In the genomic region with DNA sequence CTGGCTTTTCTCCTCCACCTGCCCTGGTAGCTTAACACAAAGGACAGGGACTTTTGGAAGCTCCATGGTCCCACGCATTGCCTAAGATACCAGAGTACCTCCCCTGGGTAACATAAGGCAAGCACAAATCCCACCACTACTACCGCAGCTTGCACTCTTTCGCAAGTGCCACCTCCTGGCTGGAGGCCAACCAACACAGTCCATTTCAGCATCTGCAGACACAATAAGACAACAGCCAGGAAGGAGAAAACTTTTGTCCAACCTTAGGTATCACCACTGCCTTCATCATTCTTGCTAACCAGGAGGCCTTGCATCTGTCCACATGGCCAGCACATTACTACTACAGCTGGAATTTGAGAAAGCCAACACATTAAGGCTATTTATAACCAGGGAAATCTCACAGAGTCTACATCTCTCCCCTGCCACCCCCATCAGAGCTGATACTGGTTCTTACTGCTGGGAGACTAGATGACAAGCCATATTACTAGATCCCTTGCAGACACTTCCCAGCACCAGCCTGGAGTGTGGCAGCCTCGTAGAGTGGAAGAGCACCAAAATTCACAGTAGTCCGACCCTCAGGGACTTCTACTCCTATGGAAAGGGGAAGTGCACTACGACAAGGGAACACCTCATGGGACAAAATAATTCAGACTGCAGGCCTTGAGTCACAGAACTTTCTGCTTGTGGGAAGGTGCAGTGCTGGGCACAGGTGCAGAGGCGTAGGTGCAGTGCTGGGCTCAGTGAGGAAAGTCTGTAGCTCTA, we compare ENCODE assay signal across 1 cellular context.
A peak's percentile ranks its signal among the peaks of the same experiment; 100 is the strongest.
TF ChIP-seq lines count a peak whose summit lies in the region.

No MANE protein-coding gene starts in this region.

TF ChIP-seq in HepG2, 621 proteins besides CTCF, POLR2A, EP300 and RAD21:
- TF ChIP-seq PPARG (CRISPR knock-in tag; conservative IDR thresholded peaks at IDR 0.05), result no peak
- TF ChIP-seq, protein P1, sequence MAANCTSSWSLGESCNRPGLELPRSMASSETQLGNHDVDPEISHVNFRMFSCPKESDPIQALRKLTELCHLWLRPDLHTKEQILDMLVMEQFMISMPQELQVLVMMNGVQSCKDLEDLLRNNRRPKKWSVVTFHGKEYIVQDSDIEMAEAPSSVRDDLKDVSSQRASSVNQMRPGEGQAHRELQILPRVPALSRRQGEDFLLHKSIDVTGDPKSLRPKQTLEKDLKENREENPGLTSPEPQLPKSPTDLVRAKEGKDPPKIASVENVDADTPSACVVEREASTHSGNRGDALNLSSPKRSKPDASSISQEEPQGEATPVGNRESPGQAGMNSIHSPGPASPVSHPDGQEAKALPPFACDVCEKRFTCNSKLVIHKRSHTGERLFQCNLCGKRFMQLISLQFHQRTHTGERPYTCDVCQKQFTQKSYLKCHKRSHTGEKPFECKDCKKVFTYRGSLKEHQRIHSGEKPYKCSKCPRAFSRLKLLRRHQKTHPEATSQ (CRISPR knock-in tag; IDR thresholded peaks at IDR 0.05; ENCODE audit: borderline replicate concordance), result no peak
- TF ChIP-seq PHF8 (CRISPR knock-in tag; IDR thresholded peaks at IDR 0.05), result no peak
- TF ChIP-seq CEBPB (IDR thresholded peaks at IDR 0.05; ENCODE audit: borderline replicate concordance, low read depth, low read length), result peak; percentile 62; the same call in 1 of the 2 replicates
- 0 out of 2 replicates have a peak, but pooled peaks have one; percentile 20 for TF ChIP-seq JUNB (CRISPR knock-in tag; IDR thresholded peaks at IDR 0.05; ENCODE audit: borderline replicate concordance)
- no peak for TF ChIP-seq ZNF124 (CRISPR knock-in tag; IDR thresholded peaks at IDR 0.05)
- TF ChIP-seq POGZ (CRISPR knock-in tag; IDR thresholded peaks at IDR 0.05), result no peak
- TF ChIP-seq ADNP (CRISPR knock-in tag; IDR thresholded peaks at IDR 0.05), result no peak
- no peak for TF ChIP-seq ZNF710 (CRISPR knock-in tag; IDR thresholded peaks at IDR 0.05; ENCODE audit: borderline replicate concordance)
- TF ChIP-seq HES4 (CRISPR knock-in tag; IDR thresholded peaks at IDR 0.05; ENCODE audit: borderline replicate concordance), result no peak
- TF ChIP-seq, protein P2, sequence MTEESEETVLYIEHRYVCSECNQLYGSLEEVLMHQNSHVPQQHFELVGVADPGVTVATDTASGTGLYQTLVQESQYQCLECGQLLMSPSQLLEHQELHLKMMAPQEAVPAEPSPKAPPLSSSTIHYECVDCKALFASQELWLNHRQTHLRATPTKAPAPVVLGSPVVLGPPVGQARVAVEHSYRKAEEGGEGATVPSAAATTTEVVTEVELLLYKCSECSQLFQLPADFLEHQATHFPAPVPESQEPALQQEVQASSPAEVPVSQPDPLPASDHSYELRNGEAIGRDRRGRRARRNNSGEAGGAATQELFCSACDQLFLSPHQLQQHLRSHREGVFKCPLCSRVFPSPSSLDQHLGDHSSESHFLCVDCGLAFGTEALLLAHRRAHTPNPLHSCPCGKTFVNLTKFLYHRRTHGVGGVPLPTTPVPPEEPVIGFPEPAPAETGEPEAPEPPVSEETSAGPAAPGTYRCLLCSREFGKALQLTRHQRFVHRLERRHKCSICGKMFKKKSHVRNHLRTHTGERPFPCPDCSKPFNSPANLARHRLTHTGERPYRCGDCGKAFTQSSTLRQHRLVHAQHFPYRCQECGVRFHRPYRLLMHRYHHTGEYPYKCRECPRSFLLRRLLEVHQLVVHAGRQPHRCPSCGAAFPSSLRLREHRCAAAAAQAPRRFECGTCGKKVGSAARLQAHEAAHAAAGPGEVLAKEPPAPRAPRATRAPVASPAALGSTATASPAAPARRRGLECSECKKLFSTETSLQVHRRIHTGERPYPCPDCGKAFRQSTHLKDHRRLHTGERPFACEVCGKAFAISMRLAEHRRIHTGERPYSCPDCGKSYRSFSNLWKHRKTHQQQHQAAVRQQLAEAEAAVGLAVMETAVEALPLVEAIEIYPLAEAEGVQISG (CRISPR knock-in tag; IDR thresholded peaks at IDR 0.05), result peak; percentile 94
- TF ChIP-seq RBFOX2 (IDR thresholded peaks at IDR 0.05; ENCODE audit: low read depth, low read length), result no peak
- TF ChIP-seq, protein P3, sequence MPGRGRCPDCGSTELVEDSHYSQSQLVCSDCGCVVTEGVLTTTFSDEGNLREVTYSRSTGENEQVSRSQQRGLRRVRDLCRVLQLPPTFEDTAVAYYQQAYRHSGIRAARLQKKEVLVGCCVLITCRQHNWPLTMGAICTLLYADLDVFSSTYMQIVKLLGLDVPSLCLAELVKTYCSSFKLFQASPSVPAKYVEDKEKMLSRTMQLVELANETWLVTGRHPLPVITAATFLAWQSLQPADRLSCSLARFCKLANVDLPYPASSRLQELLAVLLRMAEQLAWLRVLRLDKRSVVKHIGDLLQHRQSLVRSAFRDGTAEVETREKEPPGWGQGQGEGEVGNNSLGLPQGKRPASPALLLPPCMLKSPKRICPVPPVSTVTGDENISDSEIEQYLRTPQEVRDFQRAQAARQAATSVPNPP (CRISPR knock-in tag; IDR thresholded peaks at IDR 0.05), result no peak
- TF ChIP-seq ZNF562 (CRISPR knock-in tag; IDR thresholded peaks at IDR 0.05; ENCODE audit: borderline replicate concordance), result no peak
- TF ChIP-seq NR2F6 (IDR thresholded peaks at IDR 0.05), result no peak
- no peak for TF ChIP-seq NR2F6 (CRISPR knock-in tag; IDR thresholded peaks at IDR 0.05)
- TF ChIP-seq, protein P4, sequence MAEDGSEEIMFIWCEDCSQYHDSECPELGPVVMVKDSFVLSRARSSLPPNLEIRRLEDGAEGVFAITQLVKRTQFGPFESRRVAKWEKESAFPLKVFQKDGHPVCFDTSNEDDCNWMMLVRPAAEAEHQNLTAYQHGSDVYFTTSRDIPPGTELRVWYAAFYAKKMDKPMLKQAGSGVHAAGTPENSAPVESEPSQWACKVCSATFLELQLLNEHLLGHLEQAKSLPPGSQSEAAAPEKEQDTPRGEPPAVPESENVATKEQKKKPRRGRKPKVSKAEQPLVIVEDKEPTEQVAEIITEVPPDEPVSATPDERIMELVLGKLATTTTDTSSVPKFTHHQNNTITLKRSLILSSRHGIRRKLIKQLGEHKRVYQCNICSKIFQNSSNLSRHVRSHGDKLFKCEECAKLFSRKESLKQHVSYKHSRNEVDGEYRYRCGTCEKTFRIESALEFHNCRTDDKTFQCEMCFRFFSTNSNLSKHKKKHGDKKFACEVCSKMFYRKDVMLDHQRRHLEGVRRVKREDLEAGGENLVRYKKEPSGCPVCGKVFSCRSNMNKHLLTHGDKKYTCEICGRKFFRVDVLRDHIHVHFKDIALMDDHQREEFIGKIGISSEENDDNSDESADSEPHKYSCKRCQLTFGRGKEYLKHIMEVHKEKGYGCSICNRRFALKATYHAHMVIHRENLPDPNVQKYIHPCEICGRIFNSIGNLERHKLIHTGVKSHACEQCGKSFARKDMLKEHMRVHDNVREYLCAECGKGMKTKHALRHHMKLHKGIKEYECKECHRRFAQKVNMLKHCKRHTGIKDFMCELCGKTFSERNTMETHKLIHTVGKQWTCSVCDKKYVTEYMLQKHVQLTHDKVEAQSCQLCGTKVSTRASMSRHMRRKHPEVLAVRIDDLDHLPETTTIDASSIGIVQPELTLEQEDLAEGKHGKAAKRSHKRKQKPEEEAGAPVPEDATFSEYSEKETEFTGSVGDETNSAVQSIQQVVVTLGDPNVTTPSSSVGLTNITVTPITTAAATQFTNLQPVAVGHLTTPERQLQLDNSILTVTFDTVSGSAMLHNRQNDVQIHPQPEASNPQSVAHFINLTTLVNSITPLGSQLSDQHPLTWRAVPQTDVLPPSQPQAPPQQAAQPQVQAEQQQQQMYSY (CRISPR knock-in tag; IDR thresholded peaks at IDR 0.05), result no peak
- TF ChIP-seq CEBPG (CRISPR knock-in tag; IDR thresholded peaks at IDR 0.05), result peak; percentile 46
- TF ChIP-seq YY1 (IDR thresholded peaks at IDR 0.05; ENCODE audit: insufficient read depth, insufficient replicate concordance, low read depth, low read length), result no peak
- TF ChIP-seq ZMYM4 (CRISPR knock-in tag; IDR thresholded peaks at IDR 0.05), result 0 out of 2 replicates have a peak, but pooled peaks have one; percentile 34
- TF ChIP-seq MYC (CRISPR knock-in tag; IDR thresholded peaks at IDR 0.05; ENCODE audit: borderline replicate concordance), result no peak
- TF ChIP-seq HNRNPLL (IDR thresholded peaks at IDR 0.05; ENCODE audit: low read depth, low read length, poor library complexity, severe bottlenecking), result no peak
